In genomic region chr16:11097094-11097781, GRCh38 we compare ENCODE assay signal across 1 cellular context.
TF ChIP-seq lines count a peak whose summit lies in the region.

No MANE protein-coding gene starts in this region.

TF ChIP-seq in GM23338, 12 proteins besides CTCF, POLR2A, EP300 and RAD21 (continued from another document):
- TF ChIP-seq ZNF462 (CRISPR knock-in tag; IDR thresholded peaks at IDR 0.05) (no peak), EZH2phosphoT487 (IDR thresholded peaks at IDR 0.05; ENCODE audit: unreplicated experiment) (no peak), JUNB (IDR thresholded peaks at IDR 0.05; ENCODE audit: unreplicated experiment) (no peak), ETS1 (IDR thresholded peaks at IDR 0.05) (no peak), ZNF114 (CRISPR knock-in tag; IDR thresholded peaks at IDR 0.05) (no peak), REST (IDR thresholded peaks at IDR 0.05; ENCODE audit: unreplicated experiment) (no peak), EZH2 (IDR thresholded peaks at IDR 0.05; ENCODE audit: low read depth, unreplicated experiment) (no peak)
